In genomic region chr3:185595520-185595919, GRCh38 we compare ENCODE assay signal across 16 cellular contexts. TPM values are rescaled to one million over a fixed set of nuclear protein-coding genes. Genes with fewer than 3 reads are reported as not detected.
DNase-seq lines count a peak whose midpoint lies in the region; ATAC-seq, FAIRE-seq and TF ChIP-seq lines count a peak whose summit lies in the region.
"Had no signal": no experiment of that assay in that cellular context is flagged by ENCODE, and none has a peak within 500 bp of the region (broad histone marks: within the 10 kb centered on the region; RNA-seq: fewer than 3 reads in every experiment).

No MANE protein-coding gene starts in this region.

- TF ChIP-seq CTCF in CD14-positive monocyte (IDR thresholded peaks at IDR 0.05) (no peak), SU-DHL-6 (IDR thresholded peaks at IDR 0.05; ENCODE audit: insufficient read depth, low read length, poor library complexity, severe bottlenecking) (no peak), esophagus squamous epithelium (IDR thresholded peaks at IDR 0.05) (no peak)

- H3K9me2 ChIP-seq in SU-DHL-6 (replicated peaks; ENCODE audit: insufficient read depth, low read length): no peaks in the 10 kb centered on the region

- peak; percentile 79 for ATAC-seq in GM19043 (IDR thresholded peaks at IDR 0.05; ENCODE audit: low read depth, unreplicated experiment)
- ATAC-seq in HG03460 (IDR thresholded peaks at IDR 0.05; ENCODE audit: unreplicated experiment): peak; percentile 68
- ATAC-seq: K562 had no signal

- H3K9me3 Mint-ChIP-seq in CD14-positive monocyte: no peaks in the 10 kb centered on the region
- H3K9me3 Mint-ChIP-seq: type B pancreatic cell had no signal

- H3K4me2 ChIP-seq in SU-DHL-6 (ENCODE audit: low read depth, low read length, poor library complexity, severe bottlenecking): peak overlapping the region; percentile 30

- no peaks in the 10 kb centered on the region for H3K9me3 ChIP-seq in SU-DHL-6 (ENCODE audit: insufficient read depth, low read length)
- H3K9me3 ChIP-seq in esophagus squamous epithelium: no peaks in the 10 kb centered on the region
- H3K9me3 ChIP-seq: right atrium auricular region had no signal

- H3K9ac ChIP-seq in SU-DHL-6 (ENCODE audit: low read length): no peak overlapping the region

- no peaks in the 10 kb centered on the region; the same call in 1 of the 2 replicates for H3K36me3 ChIP-seq in SU-DHL-6 (ENCODE audit: low read length)
- H3K36me3 ChIP-seq in esophagus squamous epithelium: peaks cover 6 to 98% (median 16%) of the 10 kb centered on the region in 3 donors

- H3K27ac Mint-ChIP-seq in CD14-positive monocyte: peak overlapping the region; percentile 76 to 96 (median 90)
- H3K27ac Mint-ChIP-seq: type B pancreatic cell had no signal

- H2AFZ ChIP-seq in SU-DHL-6 (ENCODE audit: low read depth, low read length, severe bottlenecking): no peak overlapping the region

- H3K4me1 ChIP-seq in esophagus squamous epithelium: no peaks in the 10 kb centered on the region
- H3K4me1 ChIP-seq: right atrium auricular region had no signal

- peaks cover 33% of the 10 kb centered on the region for H3K4me1 Mint-ChIP-seq in CD14-positive monocyte

- no peaks in the 10 kb centered on the region; the same call in 1 of the 2 replicates for H3K79me2 ChIP-seq in SU-DHL-6 (ENCODE audit: insufficient read depth, low read length)

- H3K27me3 Mint-ChIP-seq in CD14-positive monocyte (ENCODE audit: low read depth in 3 of 3): no peaks in the 10 kb centered on the region
- H3K27me3 Mint-ChIP-seq: type B pancreatic cell had no signal

- H3K27me3 ChIP-seq in SU-DHL-6 (ENCODE audit: low read length): no peaks in the 10 kb centered on the region
- no peaks in the 10 kb centered on the region for H3K27me3 ChIP-seq in esophagus squamous epithelium
- H3K27me3 ChIP-seq: cardiac muscle cell, right atrium auricular region had no signal

- H3F3A ChIP-seq in SU-DHL-6 (ENCODE audit: insufficient read depth): peaks cover 4% of the 10 kb centered on the region; the same call in 1 of the 2 replicates

- H3K4me3 Mint-ChIP-seq in CD14-positive monocyte: peak overlapping the region; percentile 57 to 68
- H3K4me3 Mint-ChIP-seq: type B pancreatic cell had no signal

- intact Hi-C loops in CD14-positive monocyte (cut with micrococcal nuclease): no loop called here
- intact Hi-C loops in esophagus squamous epithelium (cut with DNase I): no loop called here

- FAIRE-seq in HTR-8/SVneo (lab: Jason Lieb, UNC): no peak
- FAIRE-seq: K562 had no signal

- WGBS in esophagus squamous epithelium, 2 donors: 67 to 71% methylated on average over 4 of the region's 4 CpGs

- H3K27ac ChIP-seq in SU-DHL-6 (ENCODE audit: low read depth, low read length) (peak overlapping the region; percentile 60), esophagus squamous epithelium (no peak overlapping the region)
- H3K27ac ChIP-seq: cardiac muscle cell, right atrium auricular region, RWPE1 had no signal

- no peak for TF ChIP-seq POLR2A in esophagus squamous epithelium (IDR thresholded peaks at IDR 0.05)

- DNase-seq in CD14-positive monocyte (ENCODE audit: low spot score) (no peak), NCI-H1092 treated with DMSO at 0.1 percent for 48 hours (lab: John Stamatoyannopoulos, UW) (no peak), dermis blood vessel endothelial cell (no peak), HTR-8/SVneo (ENCODE audit: insufficient read length, low spot score) (no peak), esophagus squamous epithelium (lab: John Stamatoyannopoulos, UW) (no peak)
- DNase-seq: erythroblast, GDM1, NCI-H2171 had no signal

- H4K20me1 ChIP-seq in SU-DHL-6 (ENCODE audit: low read depth, low read length): no peaks in the 10 kb centered on the region

- H3K36me3 Mint-ChIP-seq in CD14-positive monocyte: peaks cover 26 to 52% of the 10 kb centered on the region in 2 donors

- H3K4me3 ChIP-seq in SU-DHL-6 (ENCODE audit: insufficient read depth, low read length, poor library complexity, severe bottlenecking) (no peak overlapping the region), esophagus squamous epithelium (no peak overlapping the region)
- H3K4me3 ChIP-seq: cardiac muscle cell, K562, right atrium auricular region had no signal

RNA-seq across cellular contexts. Expression of gene SENP2, which starts 9.4 kb away (rescaled TPM):
- 10 to 100 TPM; 13.4 to 21.0 TPM for polyA plus RNA-seq in CD14-positive monocyte
- total RNA-seq in dermis blood vessel endothelial cell (38.1 and 43.1 TPM in 2 replicates), esophagus squamous epithelium (10 to 100 TPM in 3 of 4 donors, 1 to 10 TPM in 1; 9.6 to 33.2 (median 20.1) TPM)

RNA-seq across cellular contexts. Expression of gene LIPH, which starts 43.1 kb away (rescaled TPM):
- polyA plus RNA-seq in CD14-positive monocyte: not detected
- total RNA-seq in dermis blood vessel endothelial cell (0.19 TPM in 1 of 2 replicates, not detected in the other), esophagus squamous epithelium (10 to 100 TPM in 3 of 4 donors, 1 to 10 TPM in 1; 5.7 to 11.3 (median 10.8) TPM)
